Comparison of ENCODE assay signal across 35 cellular contexts in the genomic region with DNA sequence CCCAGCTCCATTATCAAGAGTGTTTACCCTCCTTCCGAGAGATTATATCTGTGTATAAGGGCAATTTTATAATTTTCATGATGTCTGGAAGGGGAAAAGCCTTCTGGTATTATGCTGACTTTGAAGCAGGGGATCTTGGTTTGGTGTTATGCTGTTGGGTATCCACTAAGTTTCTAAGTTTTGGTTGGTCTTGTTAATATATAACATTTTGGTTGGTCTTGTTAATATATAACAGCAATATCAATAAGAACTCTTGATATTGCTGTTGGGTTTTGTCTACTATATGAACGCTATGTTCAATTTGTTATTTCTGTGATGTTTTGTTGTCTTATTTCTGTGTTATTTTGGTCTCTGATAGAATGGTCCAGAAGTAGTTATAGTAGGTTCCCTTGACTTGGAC.
DNase-seq lines count a peak whose midpoint lies in the region; ATAC-seq, FAIRE-seq and TF ChIP-seq lines count a peak whose summit lies in the region.
"Had no signal": no experiment of that assay in that cellular context is flagged by ENCODE, and none has a peak within 500 bp of the region (broad histone marks: within the 10 kb centered on the region; RNA-seq: fewer than 3 reads in every experiment).

No MANE protein-coding gene starts in this region.

- TF ChIP-seq EP300 in HepG2 (IDR thresholded peaks at IDR 0.05; ENCODE audit: low read depth in 2 of 2, low read length in 2 of 2) (no peak), HepG2 (CRISPR knock-in tag; IDR thresholded peaks at IDR 0.05; ENCODE audit: borderline replicate concordance) (no peak)

- FAIRE-seq in HepG2 (lab: Jason Lieb, UNC), result no peak
- FAIRE-seq: A204.1, A549, D721Med had no signal

- H3K4me2 ChIP-seq in HepG2 (ENCODE audit: low read depth, low read length), result no peak overlapping the region
- no peak overlapping the region for H3K4me2 ChIP-seq in Karpas-422 (ENCODE audit: low read depth, low read length, poor library complexity, severe bottlenecking)
- H3K4me2 ChIP-seq: A549; BLaER1; BLaER1 treated with 17β-estradiol and CSF1 and Interleukin-3, amounts not matched to agents 10 nM and 100 nM had no signal

- POLR2A ChIA-PET in HepG2 (lab: Yijun Ruan, JAX), result no interaction called here

- ATAC-seq in HepG2 (no peak), left lobe of liver (peak; percentile 51), right lobe of liver (peak; percentile 36 to 90 (median 65)), GM18502 (IDR thresholded peaks at IDR 0.05; ENCODE audit: poor library complexity, unreplicated experiment) (no peak)
- ATAC-seq: A549; CD8-positive, alpha-beta T cell had no signal

- H3K36me3 ChIP-seq in liver (ENCODE audit: control insufficient read depth in 4 of 4, insufficient read depth in 3 of 4, low read depth in 1 of 4, low read length in 3 of 4) (no peaks in the 10 kb centered on the region), HepG2 (replicated peaks in 1 of 2; ENCODE audit: control insufficient read depth in 1 of 2, insufficient read depth in 2 of 2, low read length in 2 of 2) (no peaks in the 10 kb centered on the region), Karpas-422 (ENCODE audit: insufficient read depth, low read length) (no peaks in the 10 kb centered on the region), right lobe of liver (no peaks in the 10 kb centered on the region)
- H3K36me3 ChIP-seq: BE2C; BLaER1; BLaER1 treated with 17β-estradiol and CSF1 and Interleukin-3, amounts not matched to agents 10 nM and 100 nM had no signal

- no peaks in the 10 kb centered on the region for H3K79me2 ChIP-seq in HepG2 (ENCODE audit: insufficient read depth, low read length)
- H3K79me2 ChIP-seq in Karpas-422 (ENCODE audit: low read length), result no peaks in the 10 kb centered on the region

- TF ChIP-seq RAD21 in liver (IDR thresholded peaks at IDR 0.05) (no peak), HepG2 (CRISPR knock-in tag; IDR thresholded peaks at IDR 0.05) (no peak)

- in situ Hi-C loops in HepG2 (cut with HindIII; ENCODE audit: extremely low pct_ligation_motif_present, low pct_unique_long_range_greater_than_20kb), result no loop called here

- H3K27ac ChIP-seq in liver (ENCODE audit: low read depth in 1 of 2, low read length in 2 of 2) (no peak overlapping the region), HepG2 (ENCODE audit: extremely low read length, insufficient read depth, low read length) (no peak overlapping the region), Karpas-422 (ENCODE audit: low read length) (no peak overlapping the region), right lobe of liver (no peak overlapping the region)
- H3K27ac ChIP-seq: 22Rv1; A549; BLaER1; BLaER1 treated with 17β-estradiol and CSF1 and Interleukin-3, amounts not matched to agents 10 nM and 100 nM; C4-2B had no signal

- WGBS in liver, result 47% methylated on average over 2 of the region's 2 CpGs
- under 1% methylated on average over 2 of the region's 2 CpGs for WGBS in HepG2 (ENCODE audit: low lambda C conversion rate)
- 32% methylated on average over 2 of the region's 2 CpGs for WGBS in right lobe of liver (ENCODE audit: insufficient coverage, low coverage, low lambda C conversion rate, missing lambda C conversion rate)

- no peaks in the 10 kb centered on the region for H3K27me3 ChIP-seq in liver (ENCODE audit: control insufficient read depth in 4 of 4, insufficient read depth in 4 of 4, low read length in 3 of 4)
- no peaks in the 10 kb centered on the region for H3K27me3 ChIP-seq in HepG2 (ENCODE audit: control insufficient read depth in 1 of 2, insufficient read depth in 2 of 2, low read length in 2 of 2)
- no peaks in the 10 kb centered on the region for H3K27me3 ChIP-seq in Karpas-422 (ENCODE audit: low read length)
- no peaks in the 10 kb centered on the region for H3K27me3 ChIP-seq in right lobe of liver
- H3K27me3 ChIP-seq: BE2C; BLaER1; BLaER1 treated with 17β-estradiol and CSF1 and Interleukin-3, amounts not matched to agents 10 nM and 100 nM had no signal

- H2AFZ ChIP-seq in HepG2 (ENCODE audit: low read length) (no peak overlapping the region), Karpas-422 (ENCODE audit: low read length) (no peak overlapping the region)

- TF ChIP-seq CTCF in liver (IDR thresholded peaks at IDR 0.05; ENCODE audit: low read depth, low read length, missing input control), result no peak
- TF ChIP-seq CTCF in HepG2 (CRISPR knock-in tag; IDR thresholded peaks at IDR 0.05), result no peak
- TF ChIP-seq CTCF in right lobe of liver (IDR thresholded peaks at IDR 0.05), result no peak

- DNase-seq in HepG2 (ENCODE audit: low spot score) (no peak), Karpas-422 (peak; percentile 14), left lobe of liver (ENCODE audit: low spot score) (no peak), right lobe of liver (no peak), NCI-H510A (lab: John Stamatoyannopoulos, UW) (no peak), LoVo (ENCODE audit: low spot score) (no peak)
- DNase-seq: 8988T; ACHN; AML-193; BE2C; C1 segment of cervical spinal cord; Caco-2; Calu3; CD4-positive, alpha-beta memory T cell; CD4-positive, alpha-beta T cell; CD4-positive, CD25-positive, alpha-beta regulatory T cell; CD8-positive, alpha-beta memory T cell; CD8-positive, alpha-beta T cell; COR-L47; DMS 273 treated with DMSO at 0.1 percent for 48 hours; DMS153; DMS53; DMS79; DMS79 treated with DMSO at 0.1 percent for 48 hours; DND-41; EL had no signal

- H3K9me3 ChIP-seq in liver (ENCODE audit: control insufficient read depth in 4 of 4, low read length in 3 of 4) (peaks cover 5 to 10% (median 7%) of the 10 kb centered on the region in 4 donors), HepG2 (ENCODE audit: low read length) (peaks cover 77% of the 10 kb centered on the region), Karpas-422 (ENCODE audit: low read length) (peaks cover 17% of the 10 kb centered on the region), right lobe of liver (no peaks in the 10 kb centered on the region)
- H3K9me3 ChIP-seq: A549, BE2C had no signal

- H4K20me1 ChIP-seq in HepG2 (ENCODE audit: insufficient read depth, low read length), result no peaks in the 10 kb centered on the region
- H4K20me1 ChIP-seq in Karpas-422 (ENCODE audit: insufficient read depth, low read depth, low read length), result no peaks in the 10 kb centered on the region
- H4K20me1 ChIP-seq: BLaER1; BLaER1 treated with 17β-estradiol and CSF1 and Interleukin-3, amounts not matched to agents 10 nM and 100 nM had no signal

- H3K4me3 ChIP-seq in liver (ENCODE audit: low read depth in 1 of 3, low read length in 3 of 3), result no peak overlapping the region
- H3K4me3 ChIP-seq in HepG2 (replicated peaks in 1 of 3; ENCODE audit: insufficient read depth in 1 of 3, low read depth in 2 of 3, low read length in 3 of 3), result no peak overlapping the region
- H3K4me3 ChIP-seq in Karpas-422 (ENCODE audit: low read length), result no peak overlapping the region
- H3K4me3 ChIP-seq in right lobe of liver, result no peak overlapping the region
- H3K4me3 ChIP-seq: A549; BLaER1; BLaER1 treated with 17β-estradiol and CSF1 and Interleukin-3, amounts not matched to agents 10 nM and 100 nM had no signal

- no peak overlapping the region for H3K9ac ChIP-seq in liver (ENCODE audit: low read depth in 1 of 2, low read length in 2 of 2)
- H3K9ac ChIP-seq in HepG2 (ENCODE audit: insufficient read depth, low read depth, low read length), result no peak overlapping the region
- H3K9ac ChIP-seq in Karpas-422 (ENCODE audit: low read length), result no peak overlapping the region
- H3K9ac ChIP-seq: BLaER1; BLaER1 treated with 17β-estradiol and CSF1 and Interleukin-3, amounts not matched to agents 10 nM and 100 nM had no signal

- no TSS peak for BruUV-seq in HepG2 (replicated peaks; lab: Mats Ljungman, UMichigan)

- intact Hi-C loops in HepG2 (cut with micrococcal nuclease; ENCODE audit: unreplicated experiment) (no loop called here), right lobe of liver (cut with DNase I) (no loop called here)

- no peaks in the 10 kb centered on the region; the same call in 1 of the 2 replicates for H3K9me2 ChIP-seq in Karpas-422 (replicated peaks; ENCODE audit: insufficient read depth, low read length)

- TF ChIP-seq POLR2A in HepG2 (IDR thresholded peaks at IDR 0.05; ENCODE audit: insufficient read depth in 1 of 2, low read depth in 2 of 2, low read length in 2 of 2) (no peak), right lobe of liver (IDR thresholded peaks at IDR 0.05) (no peak)

- H3K4me1 ChIP-seq in liver (ENCODE audit: control insufficient read depth in 4 of 4, insufficient read depth in 4 of 4, low read length in 3 of 4), result peaks cover 0 to 2% (median 2%) of the 10 kb centered on the region in 4 donors
- H3K4me1 ChIP-seq in HepG2 (ENCODE audit: insufficient read depth, low read length), result no peaks in the 10 kb centered on the region
- H3K4me1 ChIP-seq in Karpas-422 (ENCODE audit: low read length), result no peaks in the 10 kb centered on the region
- H3K4me1 ChIP-seq in right lobe of liver, result peaks cover 0 to 10% (median 0%) of the 10 kb centered on the region in 4 donors
- H3K4me1 ChIP-seq: A549; BE2C; BLaER1; BLaER1 treated with 17β-estradiol and CSF1 and Interleukin-3, amounts not matched to agents 10 nM and 100 nM; Caco-2 had no signal

- CTCF ChIA-PET in HepG2 (lab: Yijun Ruan, JAX; ENCODE audit: low intra/inter-chr PET ratio, low total read pairs), result no interaction called here

TF ChIP-seq in liver, 16 proteins besides CTCF, POLR2A, EP300 and RAD21:
- TF ChIP-seq SP1 (IDR thresholded peaks at IDR 0.05) (peak; percentile 25), GABPA (IDR thresholded peaks at IDR 0.05 in 1 of 2, conservative IDR thresholded peaks at IDR 0.05 in 1 of 2) (no peak)

TF ChIP-seq in HepG2, 621 proteins besides CTCF, POLR2A, EP300 and RAD21 (continues in another document):
- no peak for TF ChIP-seq CBX2 (IDR thresholded peaks at IDR 0.05; ENCODE audit: low read depth, low read length)
- no peak for TF ChIP-seq CBX2 (CRISPR knock-in tag; IDR thresholded peaks at IDR 0.05; ENCODE audit: low read depth)
- no peak for TF ChIP-seq MAZ (IDR thresholded peaks at IDR 0.05; ENCODE audit: borderline replicate concordance, low read depth, low read length)
- TF ChIP-seq MAZ (CRISPR knock-in tag; IDR thresholded peaks at IDR 0.05; ENCODE audit: low read depth), result no peak
- no peak for TF ChIP-seq CHCHD3 (CRISPR knock-in tag; IDR thresholded peaks at IDR 0.05)
- TF ChIP-seq, protein P1, sequence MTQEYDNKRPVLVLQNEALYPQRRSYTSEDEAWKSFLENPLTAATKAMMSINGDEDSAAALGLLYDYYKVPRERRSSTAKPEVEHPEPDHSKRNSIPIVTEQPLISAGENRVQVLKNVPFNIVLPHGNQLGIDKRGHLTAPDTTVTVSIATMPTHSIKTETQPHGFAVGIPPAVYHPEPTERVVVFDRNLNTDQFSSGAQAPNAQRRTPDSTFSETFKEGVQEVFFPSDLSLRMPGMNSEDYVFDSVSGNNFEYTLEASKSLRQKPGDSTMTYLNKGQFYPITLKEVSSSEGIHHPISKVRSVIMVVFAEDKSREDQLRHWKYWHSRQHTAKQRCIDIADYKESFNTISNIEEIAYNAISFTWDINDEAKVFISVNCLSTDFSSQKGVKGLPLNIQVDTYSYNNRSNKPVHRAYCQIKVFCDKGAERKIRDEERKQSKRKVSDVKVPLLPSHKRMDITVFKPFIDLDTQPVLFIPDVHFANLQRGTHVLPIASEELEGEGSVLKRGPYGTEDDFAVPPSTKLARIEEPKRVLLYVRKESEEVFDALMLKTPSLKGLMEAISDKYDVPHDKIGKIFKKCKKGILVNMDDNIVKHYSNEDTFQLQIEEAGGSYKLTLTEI (CRISPR knock-in tag; conservative IDR thresholded peaks at IDR 0.05), result no peak
- no peak for TF ChIP-seq CENPX (CRISPR knock-in tag; IDR thresholded peaks at IDR 0.05)

Comparison
In these comparisons a context has a peak if more than half of its experiments do, and no peak if none do; other contexts are left out.
1. ATAC-seq: peak in left lobe of liver (single experiment) and right lobe of liver (4 of 4); none in HepG2 (single experiment) and GM18502 (single experiment).